30 cellular contexts compared by ENCODE assay signal in the genomic region with DNA sequence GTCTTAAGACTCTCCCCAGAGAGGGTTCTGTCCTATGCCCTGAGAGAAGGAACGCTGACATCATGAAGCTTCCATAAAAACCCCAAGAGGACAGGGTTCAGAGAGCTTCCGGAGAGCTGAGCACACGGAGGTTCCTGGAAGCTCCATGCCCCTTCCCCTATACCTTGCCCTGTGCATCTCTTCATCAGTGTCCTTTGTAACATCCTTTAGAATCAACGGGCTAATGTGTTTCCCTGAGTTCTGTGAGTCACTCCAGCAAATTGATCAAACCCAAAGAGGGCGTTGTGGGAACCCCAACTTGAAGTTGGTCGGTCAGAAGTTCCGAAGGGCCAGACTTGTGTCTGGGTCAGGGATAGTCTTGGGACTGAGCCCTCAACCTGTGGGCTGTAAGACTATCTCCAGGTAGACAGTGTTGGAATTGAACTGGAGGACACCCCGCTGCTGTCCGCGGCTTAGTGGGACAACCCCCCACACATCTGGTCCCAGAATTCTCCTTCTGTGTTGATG. TPM values are rescaled to one million over a fixed set of nuclear protein-coding genes. Genes with fewer than 3 reads are reported as not detected.
A peak's percentile ranks its signal among the peaks of the same experiment; 100 is the strongest.
DNase-seq lines count a peak whose midpoint lies in the region; ATAC-seq and TF ChIP-seq lines count a peak whose summit lies in the region.
"Had no signal": no experiment of that assay in that cellular context is flagged by ENCODE, and none has a peak within 500 bp of the region (broad histone marks: within the 10 kb centered on the region; RNA-seq: fewer than 3 reads in every experiment).

No MANE protein-coding gene starts in this region.

- no peak overlapping the region for H3K27ac ChIP-seq in CD4-positive, alpha-beta memory T cell (ENCODE audit: low read depth, low read length)
- H3K27ac ChIP-seq: neural progenitor cell, parathyroid adenoma, skin epidermis, tibial artery had no signal

- H3K4me1 ChIP-seq in CD4-positive, alpha-beta memory T cell (ENCODE audit: insufficient read depth, low read length): no peaks in the 10 kb centered on the region
- H3K4me1 ChIP-seq: neural progenitor cell, parathyroid adenoma, tibial artery had no signal

- intact Hi-C loops in CD4-positive, alpha-beta memory T cell (cut with micrococcal nuclease): no loop called here
- intact Hi-C loops in activated T-helper 1 cell treated with anti-CD3 and anti-CD28 coated beads, Interleukin-12 subunit alpha, Interleukin-12 subunit beta, Interleukin-2, Interleukin-4 antibody, amounts not matched to agents 30 ng/mL and 10 ng/mL and 1 ng/mL, durations not matched to agents 14 hours and 24 hours and 36 hours (cut with micrococcal nuclease): no loop called here

- no peaks in the 10 kb centered on the region for H3K9me3 ChIP-seq in CD4-positive, alpha-beta memory T cell (ENCODE audit: control insufficient read depth in 1 of 2, low read length in 2 of 2)
- H3K9me3 ChIP-seq: tibial artery had no signal

- no peaks in the 10 kb centered on the region for H3K36me3 ChIP-seq in CD4-positive, alpha-beta memory T cell (ENCODE audit: insufficient read depth, low read length)
- H3K36me3 ChIP-seq: neural progenitor cell, tibial artery had no signal

- CTCF ChIA-PET in CD4-positive, alpha-beta memory T cell (lab: Charles Lee; ENCODE audit: partially characterized antibody): interaction anchor here (0.7 to 0.9 kb wide), 2 partner anchors 16 to 127 kb away, joined by 3 read pairs; no protein-coding TSS in a partner anchor

- peak overlapping the region; percentile 71 for H3K27ac Mint-ChIP-seq in activated T-cell treated with anti-CD3 and anti-CD28 coated beads, Interleukin-2, amount 50 U/mL, for 24 hours
- H3K27ac Mint-ChIP-seq in activated T-helper 17 cell treated with anti-CD3 and anti-CD28 coated beads, Interleukin-2, amount 50 U/mL, for 72 hours: peak overlapping the region; percentile 40
- peak overlapping the region; percentile 66 for H3K27ac Mint-ChIP-seq in stimulated activated memory B cell treated with anti-CD40 and anti-IgM and Interleukin-4, amounts not matched to agents 10 μg/mL and 1 μg/mL and 100 μg/mL, for 72 hours
- no peak overlapping the region for H3K27ac Mint-ChIP-seq in CD4-positive, alpha-beta memory T cell
- no peak overlapping the region for H3K27ac Mint-ChIP-seq in activated T-helper 1 cell treated with anti-CD3 and anti-CD28 coated beads, Interleukin-12 subunit alpha, Interleukin-12 subunit beta, Interleukin-2, Interleukin-4 antibody, amounts not matched to agents 30 ng/mL and 10 ng/mL and 1 ng/mL, durations not matched to agents 14 hours and 24 hours and 36 hours
- H3K27ac Mint-ChIP-seq: memory B cell, neural progenitor cell had no signal

- peaks cover 65% of the 10 kb centered on the region for H3K4me1 Mint-ChIP-seq in activated T-cell treated with anti-CD3 and anti-CD28 coated beads, Interleukin-2, amount 50 U/mL, for 24 hours (ENCODE audit: low read depth)
- H3K4me1 Mint-ChIP-seq in activated T-helper 17 cell treated with anti-CD3 and anti-CD28 coated beads, Interleukin-2, amount 50 U/mL, for 72 hours: peaks cover 34% of the 10 kb centered on the region
- peaks cover 63% of the 10 kb centered on the region for H3K4me1 Mint-ChIP-seq in stimulated activated memory B cell treated with anti-CD40 and anti-IgM and Interleukin-4, amounts not matched to agents 10 μg/mL and 1 μg/mL and 100 μg/mL, for 72 hours
- peaks cover 1 to 11% (median 6%) of the 10 kb centered on the region in 4 donors for H3K4me1 Mint-ChIP-seq in CD4-positive, alpha-beta memory T cell
- peaks cover 10% of the 10 kb centered on the region for H3K4me1 Mint-ChIP-seq in activated T-helper 1 cell treated with anti-CD3 and anti-CD28 coated beads, Interleukin-12 subunit alpha, Interleukin-12 subunit beta, Interleukin-2, Interleukin-4 antibody, amounts not matched to agents 30 ng/mL and 10 ng/mL and 1 ng/mL, durations not matched to agents 14 hours and 24 hours and 36 hours (ENCODE audit: low read depth)
- H3K4me1 Mint-ChIP-seq: neural progenitor cell had no signal

- no peaks in the 10 kb centered on the region for H3K27me3 ChIP-seq in CD4-positive, alpha-beta memory T cell (ENCODE audit: insufficient read depth, low read length)
- H3K27me3 ChIP-seq: neural progenitor cell, tibial artery had no signal

- H3K36me3 Mint-ChIP-seq in activated T-cell treated with anti-CD3 and anti-CD28 coated beads, Interleukin-2, amount 50 U/mL, for 24 hours (ENCODE audit: low read depth): peaks cover 2% of the 10 kb centered on the region
- peaks cover 25% of the 10 kb centered on the region for H3K36me3 Mint-ChIP-seq in activated T-helper 17 cell treated with anti-CD3 and anti-CD28 coated beads, Interleukin-2, amount 50 U/mL, for 72 hours (ENCODE audit: low read depth)
- peaks cover 22% of the 10 kb centered on the region for H3K36me3 Mint-ChIP-seq in stimulated activated memory B cell treated with anti-CD40 and anti-IgM and Interleukin-4, amounts not matched to agents 10 μg/mL and 1 μg/mL and 100 μg/mL, for 72 hours
- H3K36me3 Mint-ChIP-seq in CD4-positive, alpha-beta memory T cell: no peaks in the 10 kb centered on the region
- no peaks in the 10 kb centered on the region for H3K36me3 Mint-ChIP-seq in activated T-helper 1 cell treated with anti-CD3 and anti-CD28 coated beads, Interleukin-12 subunit alpha, Interleukin-12 subunit beta, Interleukin-2, Interleukin-4 antibody, amounts not matched to agents 30 ng/mL and 10 ng/mL and 1 ng/mL, durations not matched to agents 14 hours and 24 hours and 36 hours (ENCODE audit: low read depth)
- H3K36me3 Mint-ChIP-seq: CD8-positive, alpha-beta memory T cell; neural progenitor cell had no signal

- no peak for DNase-seq in activated T-cell treated with anti-CD3 and anti-CD28 coated beads, Interleukin-2, amount 50 U/mL, for 24 hours
- DNase-seq in activated T-cell treated with anti-CD3 and anti-CD28 coated beads for 4 hours: no peak
- no peak for DNase-seq in A172 (ENCODE audit: low spot score)
- no peak for DNase-seq in CD4-positive, alpha-beta memory T cell
- no peak for DNase-seq in activated T-helper 1 cell treated with anti-CD3 and anti-CD28 coated beads, Interleukin-12 subunit alpha, Interleukin-12 subunit beta, Interleukin-2, Interleukin-4 antibody, amounts not matched to agents 30 ng/mL and 10 ng/mL and 1 ng/mL, durations not matched to agents 14 hours and 24 hours and 36 hours (ENCODE audit: low spot score)
- DNase-seq: activated CD4-positive, alpha-beta T cell treated with anti-CD3 and anti-CD28 coated beads for 4 hours; activated gamma-delta T cell; CD8-positive, alpha-beta memory T cell; DMS 273 treated with DMSO at 0.1 percent for 48 hours; NCI-H1092; NCI-H187; NCI-H2171; NCI-H82; retina; tibial artery had no signal

- POLR2A ChIA-PET in CD4-positive, alpha-beta memory T cell (lab: Charles Lee; ENCODE audit: partially characterized antibody): no interaction called here

- H3K4me3 ChIP-seq in CD4-positive, alpha-beta memory T cell (ENCODE audit: low read length in 2 of 2): no peak overlapping the region
- H3K4me3 ChIP-seq: neural progenitor cell, skin epidermis, tibial artery had no signal

- ATAC-seq in GM18505 (IDR thresholded peaks at IDR 0.05; ENCODE audit: unreplicated experiment): no peak
- ATAC-seq in activated T-helper 17 cell treated with anti-CD3 and anti-CD28 coated beads, Interleukin-2, amount 50 U/mL, for 72 hours (replicated peaks): no peak
- ATAC-seq in stimulated activated memory B cell treated with anti-CD40 and anti-IgM and Interleukin-4, amounts not matched to agents 10 μg/mL and 1 μg/mL and 100 μg/mL, for 72 hours: no peak
- ATAC-seq: left lobe of liver had no signal

- TF ChIP-seq POLR2A in GM18505 (IDR thresholded peaks at IDR 0.05; ENCODE audit: borderline replicate concordance, extremely low read depth, insufficient read depth, insufficient read length): peak; percentile 52

- no peaks in the 10 kb centered on the region for H3K9me3 Mint-ChIP-seq in activated T-cell treated with anti-CD3 and anti-CD28 coated beads, Interleukin-2, amount 50 U/mL, for 24 hours
- no peaks in the 10 kb centered on the region for H3K9me3 Mint-ChIP-seq in activated T-helper 17 cell treated with anti-CD3 and anti-CD28 coated beads, Interleukin-2, amount 50 U/mL, for 72 hours
- peaks cover 3% of the 10 kb centered on the region for H3K9me3 Mint-ChIP-seq in stimulated activated memory B cell treated with anti-CD40 and anti-IgM and Interleukin-4, amounts not matched to agents 10 μg/mL and 1 μg/mL and 100 μg/mL, for 72 hours
- H3K9me3 Mint-ChIP-seq in CD4-positive, alpha-beta memory T cell: peaks cover 0 to 2% (median 0%) of the 10 kb centered on the region in 8 donors
- H3K9me3 Mint-ChIP-seq in activated T-helper 1 cell treated with anti-CD3 and anti-CD28 coated beads, Interleukin-12 subunit alpha, Interleukin-12 subunit beta, Interleukin-2, Interleukin-4 antibody, amounts not matched to agents 30 ng/mL and 10 ng/mL and 1 ng/mL, durations not matched to agents 14 hours and 24 hours and 36 hours: no peaks in the 10 kb centered on the region
- H3K9me3 Mint-ChIP-seq: CD8-positive, alpha-beta memory T cell; central memory CD8-positive, alpha-beta T cell had no signal

- H3K4me3 Mint-ChIP-seq in activated T-cell treated with anti-CD3 and anti-CD28 coated beads, Interleukin-2, amount 50 U/mL, for 24 hours: no peak overlapping the region
- H3K4me3 Mint-ChIP-seq in activated T-helper 17 cell treated with anti-CD3 and anti-CD28 coated beads, Interleukin-2, amount 50 U/mL, for 72 hours: peak overlapping the region; percentile 59
- no peak overlapping the region for H3K4me3 Mint-ChIP-seq in stimulated activated memory B cell treated with anti-CD40 and anti-IgM and Interleukin-4, amounts not matched to agents 10 μg/mL and 1 μg/mL and 100 μg/mL, for 72 hours
- H3K4me3 Mint-ChIP-seq in CD4-positive, alpha-beta memory T cell: no peak overlapping the region
- no peak overlapping the region for H3K4me3 Mint-ChIP-seq in activated T-helper 1 cell treated with anti-CD3 and anti-CD28 coated beads, Interleukin-12 subunit alpha, Interleukin-12 subunit beta, Interleukin-2, Interleukin-4 antibody, amounts not matched to agents 30 ng/mL and 10 ng/mL and 1 ng/mL, durations not matched to agents 14 hours and 24 hours and 36 hours
- H3K4me3 Mint-ChIP-seq: central memory CD8-positive, alpha-beta T cell; memory B cell; neural progenitor cell had no signal

- H3K27me3 Mint-ChIP-seq in activated T-cell treated with anti-CD3 and anti-CD28 coated beads, Interleukin-2, amount 50 U/mL, for 24 hours: peaks cover 31% of the 10 kb centered on the region
- H3K27me3 Mint-ChIP-seq in activated T-helper 17 cell treated with anti-CD3 and anti-CD28 coated beads, Interleukin-2, amount 50 U/mL, for 72 hours: peaks cover 7% of the 10 kb centered on the region
- H3K27me3 Mint-ChIP-seq in stimulated activated memory B cell treated with anti-CD40 and anti-IgM and Interleukin-4, amounts not matched to agents 10 μg/mL and 1 μg/mL and 100 μg/mL, for 72 hours: peaks cover 9% of the 10 kb centered on the region
- peaks cover 0 to 9% of the 10 kb centered on the region in 2 donors for H3K27me3 Mint-ChIP-seq in CD4-positive, alpha-beta memory T cell
- peaks cover 58% of the 10 kb centered on the region for H3K27me3 Mint-ChIP-seq in activated T-helper 1 cell treated with anti-CD3 and anti-CD28 coated beads, Interleukin-12 subunit alpha, Interleukin-12 subunit beta, Interleukin-2, Interleukin-4 antibody, amounts not matched to agents 30 ng/mL and 10 ng/mL and 1 ng/mL, durations not matched to agents 14 hours and 24 hours and 36 hours (ENCODE audit: insufficient read depth)

RNA-seq across cellular contexts. Expression of a gene that starts 25.8 kb away (rescaled TPM):
- 10 to 100 TPM; 11.1 to 19.9 TPM for total RNA-seq in activated T-helper 17 cell treated with anti-CD3 and anti-CD28 coated beads, Interleukin-2, amount 50 U/mL, for 72 hours
- total RNA-seq in A172 (2014; rRNA removed; shearing (Covaris generic)): 0.24 TPM in 1 of 2 replicates, not detected in the other
- total RNA-seq in CD4-positive, alpha-beta memory T cell: 1 to 10 TPM; 8.1 to 8.3 TPM
- polyA plus RNA-seq in CD4-positive, alpha-beta memory T cell: 1 to 10 TPM in 1 of 2 donors, not detected in 1; 2.4 TPM
- 0.13 and 0.29 TPM in 2 replicates for total RNA-seq in activated T-helper 1 cell treated with anti-CD3 and anti-CD28 coated beads, Interleukin-12 subunit alpha, Interleukin-12 subunit beta, Interleukin-2, Interleukin-4 antibody, amounts not matched to agents 30 ng/mL and 10 ng/mL and 1 ng/mL, durations not matched to agents 14 hours and 24 hours and 36 hours
- total RNA-seq: fibroblast of villous mesenchyme, H1, left lobe of liver had no signal
- polyA plus RNA-seq: H1 had no signal

RNA-seq across cellular contexts. Expression of a gene that starts 45.0 kb away (rescaled TPM):
- total RNA-seq in activated T-helper 17 cell treated with anti-CD3 and anti-CD28 coated beads, Interleukin-2, amount 50 U/mL, for 72 hours: 1 to 10 TPM; 2.2 to 2.5 TPM
- total RNA-seq in A172 (2014; rRNA removed; shearing (Covaris generic)): not detected in 2 replicates
- not detected for total RNA-seq in CD4-positive, alpha-beta memory T cell
- polyA plus RNA-seq in CD4-positive, alpha-beta memory T cell: not detected
- total RNA-seq in activated T-helper 1 cell treated with anti-CD3 and anti-CD28 coated beads, Interleukin-12 subunit alpha, Interleukin-12 subunit beta, Interleukin-2, Interleukin-4 antibody, amounts not matched to agents 30 ng/mL and 10 ng/mL and 1 ng/mL, durations not matched to agents 14 hours and 24 hours and 36 hours: not detected in 2 replicates
- total RNA-seq: fibroblast of villous mesenchyme, H1, HT1080, left lobe of liver, NCI-H460, RPMI7951 had no signal
- polyA plus RNA-seq: CD8-positive, alpha-beta memory T cell; esophagus; H1 had no signal

Comparison
In these comparisons a context has a peak if more than half of its experiments do, and no peak if none do; other contexts are left out.
1. H3K27ac Mint-ChIP-seq: peak in activated T-cell treated with anti-CD3 and anti-CD28 coated beads, Interleukin-2, amount 50 U/mL, for 24 hours (single experiment), activated T-helper 17 cell treated with anti-CD3 and anti-CD28 coated beads, Interleukin-2, amount 50 U/mL, for 72 hours (single experiment) and stimulated activated memory B cell treated with anti-CD40 and anti-IgM and Interleukin-4, amounts not matched to agents 10 μg/mL and 1 μg/mL and 100 μg/mL, for 72 hours (single experiment); none in CD4-positive, alpha-beta memory T cell (0 of 7) and activated T-helper 1 cell treated with anti-CD3 and anti-CD28 coated beads, Interleukin-12 subunit alpha, Interleukin-12 subunit beta, Interleukin-2, Interleukin-4 antibody, amounts not matched to agents 30 ng/mL and 10 ng/mL and 1 ng/mL, durations not matched to agents 14 hours and 24 hours and 36 hours (single experiment).